ENCODE assay signal across 19 cellular contexts in the genomic region with DNA sequence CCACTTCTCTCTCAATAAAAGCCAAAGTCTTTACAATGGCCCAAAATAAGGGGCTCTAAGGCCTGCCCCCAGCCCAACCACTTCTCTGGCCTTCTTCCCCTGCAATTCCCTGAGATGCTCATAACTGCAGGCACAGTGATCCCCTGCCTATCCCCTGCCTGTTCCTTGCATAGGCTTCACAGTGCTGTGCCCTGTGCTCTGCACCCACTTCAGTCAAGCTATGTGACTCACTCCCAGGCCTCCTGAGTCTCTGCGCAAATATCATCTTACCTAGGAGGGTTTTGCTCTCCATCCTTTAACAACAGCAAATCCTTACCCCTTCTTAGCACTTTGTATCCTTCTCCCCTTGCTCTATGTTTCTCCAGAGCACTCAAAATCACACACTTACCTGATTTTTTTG.
"Had no signal": no experiment of that assay in that cellular context is flagged by ENCODE, and none has a peak within 500 bp of the region (broad histone marks: within the 10 kb centered on the region; RNA-seq: fewer than 3 reads in every experiment).

No MANE protein-coding gene starts in this region.

- ATAC-seq: gastroesophageal sphincter; left colon; naive thymus-derived CD4-positive, alpha-beta T cell; sciatic nerve had no signal

- H3K27ac ChIP-seq: esophagus squamous epithelium, gastroesophageal sphincter, spleen, suprapubic skin, thyroid gland, upper lobe of left lung, vagina had no signal

- H3K27me3 ChIP-seq: esophagus squamous epithelium, gastroesophageal sphincter, spleen, suprapubic skin, thyroid gland, upper lobe of left lung, vagina had no signal

- H3K36me3 ChIP-seq: esophagus squamous epithelium, gastroesophageal sphincter, spleen, suprapubic skin, thyroid gland, upper lobe of left lung, vagina had no signal

- H3K4me1 ChIP-seq: esophagus squamous epithelium, gastroesophageal sphincter, spleen, suprapubic skin, upper lobe of left lung, vagina had no signal

- DNase-seq: dermis blood vessel endothelial cell; esophagus squamous epithelium; foreskin fibroblast; glutamatergic neuron; immature natural killer cell; left colon; naive thymus-derived CD4-positive, alpha-beta T cell; nephron progenitor cell; posterior cingulate gyrus; spleen; stimulated activated CD4-positive, alpha-beta T cell treated with anti-CD3 and anti-CD28 coated beads, Interleukin-2, amount 100 ng/mL, for 24 hours; stimulated activated CD4-positive, alpha-beta T cell treated with anti-CD3 and anti-CD28 coated beads, Interleukin-4, amount 100 ng/mL, for 4 hours; stimulated activated naive CD4-positive, alpha-beta T cell; thyroid gland; upper lobe of left lung had no signal

- H3K4me3 ChIP-seq: esophagus squamous epithelium, gastroesophageal sphincter, spleen, suprapubic skin, thyroid gland, upper lobe of left lung, vagina had no signal

- H3K9me3 ChIP-seq: esophagus squamous epithelium, gastroesophageal sphincter, spleen, suprapubic skin, thyroid gland, upper lobe of left lung, vagina had no signal
